30 cellular contexts compared by ENCODE assay signal in genomic region chr7:20790273-20790842, GRCh38. TPM values are rescaled to one million over a fixed set of nuclear protein-coding genes. Genes with fewer than 3 reads are reported as not detected.
A peak's percentile ranks its signal among the peaks of the same experiment; 100 is the strongest.
DNase-seq lines count a peak whose midpoint lies in the region; ATAC-seq lines count a peak whose summit lies in the region.
"Had no signal": no experiment of that assay in that cellular context is flagged by ENCODE, and none has a peak within 500 bp of the region (broad histone marks: within the 10 kb centered on the region; RNA-seq: fewer than 3 reads in every experiment).

No MANE protein-coding gene starts in this region.

- peak overlapping the region in 1 of 2 donors; percentile 17 for H3K4me3 Mint-ChIP-seq in activated T-cell treated with anti-CD3 and anti-CD28 coated beads, Interleukin-2, amount 50 U/mL, for 72 hours
- peak overlapping the region; percentile 28 for H3K4me3 Mint-ChIP-seq in T-helper 17 cell
- H3K4me3 Mint-ChIP-seq: activated T-helper 17 cell treated with anti-CD3 and anti-CD28 coated beads, Interleukin-2, amount 50 U/mL, for 72 hours had no signal

- H3K9me3 ChIP-seq in T-helper 17 cell (ENCODE audit: control insufficient read depth, low read length, poor library complexity, severe bottlenecking) (peaks cover 9% of the 10 kb centered on the region), iPS-18c (ENCODE audit: control insufficient read depth, insufficient read depth, low read length) (no peaks in the 10 kb centered on the region)
- H3K9me3 ChIP-seq: esophagus squamous epithelium, SK-N-SH, tibial artery had no signal

- H3K9me3 Mint-ChIP-seq in activated T-cell treated with anti-CD3 and anti-CD28 coated beads, Interleukin-2, amount 50 U/mL, for 72 hours: peaks cover 0 to 2% of the 10 kb centered on the region in 2 donors

- ATAC-seq in activated T-cell treated with anti-CD3 and anti-CD28 coated beads, Interleukin-2, amount 50 U/mL, for 72 hours (replicated peaks in 1 of 2): no peak
- no peak for ATAC-seq in T-helper 17 cell
- ATAC-seq: activated T-helper 17 cell treated with anti-CD3 and anti-CD28 coated beads, Interleukin-2, amount 50 U/mL, for 72 hours; left ventricle myocardium superior had no signal

- peak overlapping the region; percentile 50; the same call in 1 of the 2 replicates for H3K4me3 ChIP-seq in iPS-18c (ENCODE audit: insufficient read depth, low read depth, low read length)
- H3K4me3 ChIP-seq: cardiac muscle cell, coronary artery, esophagus squamous epithelium, tibial artery had no signal

- H3K27ac Mint-ChIP-seq in activated T-cell treated with anti-CD3 and anti-CD28 coated beads, Interleukin-2, amount 50 U/mL, for 72 hours: peak overlapping the region; percentile 40
- peak overlapping the region; percentile 12 for H3K27ac Mint-ChIP-seq in T-helper 17 cell
- H3K27ac Mint-ChIP-seq: activated T-helper 17 cell treated with anti-CD3 and anti-CD28 coated beads, Interleukin-2, amount 50 U/mL, for 72 hours had no signal

- H3K4me1 Mint-ChIP-seq in activated T-cell treated with anti-CD3 and anti-CD28 coated beads, Interleukin-2, amount 50 U/mL, for 72 hours (ENCODE audit: low read depth): peaks cover 30% of the 10 kb centered on the region
- H3K4me1 Mint-ChIP-seq in T-helper 17 cell: peaks cover 6% of the 10 kb centered on the region

- H3K36me3 Mint-ChIP-seq in activated T-cell treated with anti-CD3 and anti-CD28 coated beads, Interleukin-2, amount 50 U/mL, for 72 hours (ENCODE audit: insufficient read depth in 2 of 2): peaks cover 0 to 11% of the 10 kb centered on the region in 2 donors
- peaks cover 2% of the 10 kb centered on the region for H3K36me3 Mint-ChIP-seq in T-helper 17 cell (ENCODE audit: low read depth)

- H3K27ac ChIP-seq in caudate nucleus (ENCODE audit: low read depth, low read length): no peak overlapping the region
- H3K27ac ChIP-seq: cardiac muscle cell, coronary artery, esophagus squamous epithelium, KMS-11, tibial artery, WERI-Rb-1 had no signal

- H3K27me3 Mint-ChIP-seq in activated T-cell treated with anti-CD3 and anti-CD28 coated beads, Interleukin-2, amount 50 U/mL, for 72 hours (ENCODE audit: low read depth): peaks cover 87% of the 10 kb centered on the region
- peaks cover 70% of the 10 kb centered on the region for H3K27me3 Mint-ChIP-seq in T-helper 17 cell

- DNase-seq in activated T-cell treated with anti-CD3 and anti-CD28 coated beads, Interleukin-2, amount 50 U/mL, for 72 hours: no peak
- DNase-seq in activated T-cell treated with anti-CD3 and anti-CD28 coated beads for 4 hours: no peak
- DNase-seq in T-helper 17 cell: no peak
- DNase-seq in caudate nucleus (lab: John Stamatoyannopoulos, UW): no peak
- DNase-seq in NCI-H748 (lab: John Stamatoyannopoulos, UW; ENCODE audit: unreplicated experiment): no peak
- no peak for DNase-seq in KG1 (lab: John Stamatoyannopoulos, UW)
- DNase-seq: activated CD4-positive, alpha-beta T cell treated with anti-CD3 and anti-CD28 coated beads, Interleukin-2, amount 50 U/mL, for 1 hour; activated naive CD4-positive, alpha-beta T cell treated with anti-CD3 and anti-CD28 coated beads, Interleukin-2, amount 50 U/mL, for 16 hours; anterior cingulate cortex; DMS153; effector memory CD4-positive, alpha-beta T cell; esophagus squamous epithelium; foreskin melanocyte; hippocampal formation; left ventricle myocardium superior; NCI-H1436; NCI-H2081 treated with DMSO at 0.1 percent for 48 hours; NCI-H446 treated with DMSO at 0.1 percent for 48 hours; OCI-M1; SK-N-SH; stimulated activated CD4-positive, alpha-beta T cell treated with anti-CD3 and anti-CD28 coated beads, Interleukin-2, amount 100 ng/mL, for 24 hours; tibial artery; WERI-Rb-1 had no signal

RNA-seq across cellular contexts. Expression of gene SP8, which starts 3.7 kb away (rescaled TPM):
- total RNA-seq in activated T-cell treated with anti-CD3 and anti-CD28 coated beads, Interleukin-2, amount 50 U/mL, for 72 hours: not detected
- total RNA-seq in T-helper 17 cell: not detected
- total RNA-seq: activated T-helper 17 cell treated with anti-CD3 and anti-CD28 coated beads, Interleukin-2, amount 50 U/mL, for 72 hours; esophagus squamous epithelium; left ventricle myocardium superior; omental fat pad; renal cortical epithelial cell had no signal
